1 cellular context compared by ENCODE assay signal in the genomic region with DNA sequence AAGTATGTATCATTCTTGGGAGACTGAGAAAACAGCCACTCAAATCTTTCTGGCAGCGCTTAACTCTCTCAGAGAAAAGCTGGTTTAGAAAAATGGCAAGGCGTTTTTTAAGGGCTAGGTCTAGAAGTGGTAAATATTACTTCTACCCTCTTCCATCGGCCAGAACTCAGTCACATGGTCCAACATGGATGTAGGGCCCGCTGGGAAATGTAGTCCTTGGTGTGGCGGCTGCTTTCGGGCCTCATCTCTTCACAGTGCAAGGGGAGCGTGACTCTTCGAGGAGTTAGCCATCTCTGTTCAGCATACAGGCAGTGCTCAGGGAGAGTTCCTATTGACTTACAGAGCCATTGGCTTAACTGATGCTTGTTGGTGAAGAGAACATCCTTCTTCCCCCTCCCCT.
TF ChIP-seq lines count a peak whose summit lies in the region.

No MANE protein-coding gene starts in this region.

TF ChIP-seq in WTC11, 78 proteins besides CTCF, POLR2A, EP300 and RAD21 (continued from another document):
- TF ChIP-seq, protein P1, sequence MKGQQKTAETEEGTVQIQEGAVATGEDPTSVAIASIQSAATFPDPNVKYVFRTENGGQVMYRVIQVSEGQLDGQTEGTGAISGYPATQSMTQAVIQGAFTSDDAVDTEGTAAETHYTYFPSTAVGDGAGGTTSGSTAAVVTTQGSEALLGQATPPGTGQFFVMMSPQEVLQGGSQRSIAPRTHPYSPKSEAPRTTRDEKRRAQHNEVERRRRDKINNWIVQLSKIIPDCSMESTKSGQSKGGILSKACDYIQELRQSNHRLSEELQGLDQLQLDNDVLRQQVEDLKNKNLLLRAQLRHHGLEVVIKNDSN (CRISPR knock-in tag; IDR thresholded peaks at IDR 0.05) = peak; percentile 86
